ENCODE assay signal across 1 cellular context in the genomic region with DNA sequence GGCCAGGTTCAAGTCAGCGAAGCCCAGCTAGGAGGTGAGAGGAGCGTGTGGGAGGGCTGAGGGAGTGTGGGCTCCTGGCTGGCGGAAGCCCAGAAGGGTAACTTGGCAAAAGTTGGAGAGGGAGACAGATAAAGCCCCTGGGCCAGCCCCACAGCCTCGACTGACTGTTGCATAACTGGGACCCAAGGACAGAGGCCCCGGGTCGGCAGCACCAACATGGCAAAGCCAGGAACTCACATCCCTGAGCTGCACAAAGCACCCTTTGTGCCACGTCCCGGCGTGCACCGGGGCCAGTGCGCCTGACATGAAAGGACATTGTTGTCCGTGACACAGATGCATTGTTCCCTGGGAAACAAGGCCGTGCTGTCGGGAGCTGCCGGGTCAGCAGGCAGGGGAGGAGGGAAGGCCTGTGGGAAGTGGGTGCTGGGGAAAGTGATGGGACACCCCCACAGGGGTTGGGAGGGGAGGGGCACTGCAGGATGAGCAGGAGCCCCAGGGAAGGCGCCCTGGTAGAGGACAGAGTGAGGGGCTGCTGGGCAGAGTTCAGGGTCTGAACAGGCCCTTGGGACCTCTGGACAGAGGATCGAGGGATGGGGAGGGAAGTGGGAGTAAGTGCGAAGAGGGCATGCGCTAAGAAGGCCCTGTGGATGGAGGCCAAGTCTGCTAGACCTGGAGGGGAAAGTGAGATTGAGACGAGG.
TF ChIP-seq lines count a peak whose summit lies in the region.

No MANE protein-coding gene starts in this region.

TF ChIP-seq in HepG2, 621 proteins besides CTCF, POLR2A, EP300 and RAD21 (continued from another document and continues in another):
- TF ChIP-seq KAT7 (CRISPR knock-in tag; IDR thresholded peaks at IDR 0.05; ENCODE audit: borderline replicate concordance) (no peak), JUND (CRISPR knock-in tag; IDR thresholded peaks at IDR 0.05) (peak; percentile 64), NFKB2 (CRISPR knock-in tag; IDR thresholded peaks at IDR 0.05; ENCODE audit: borderline replicate concordance) (peak; percentile 85; the same call in 1 of the 2 replicates), ZNF232 (CRISPR knock-in tag; IDR thresholded peaks at IDR 0.05; ENCODE audit: borderline replicate concordance) (peak; percentile 58; the same call in 1 of the 2 replicates), ZKSCAN1 (IDR thresholded peaks at IDR 0.05; ENCODE audit: low read length) (no peak), ZBTB3 (CRISPR knock-in tag; IDR thresholded peaks at IDR 0.05; ENCODE audit: borderline replicate concordance, low read depth) (peak; percentile 92), TOPORS (CRISPR knock-in tag; IDR thresholded peaks at IDR 0.05) (no peak), ZNF761 (CRISPR knock-in tag; conservative IDR thresholded peaks at IDR 0.05) (peak; percentile 67), MTF2 (CRISPR knock-in tag; IDR thresholded peaks at IDR 0.05; ENCODE audit: borderline replicate concordance) (no peak), ZNF746 (CRISPR knock-in tag; IDR thresholded peaks at IDR 0.05) (peak; percentile 97), CHD4 (IDR thresholded peaks at IDR 0.05; ENCODE audit: borderline replicate concordance, low read length) (no peak), SRY (CRISPR knock-in tag; IDR thresholded peaks at IDR 0.05) (peak; percentile 89; the same call in 1 of the 2 replicates), PHF5A (CRISPR knock-in tag; IDR thresholded peaks at IDR 0.05; ENCODE audit: low read depth, unreplicated experiment) (peak; percentile 88), ZNF598 (CRISPR knock-in tag; IDR thresholded peaks at IDR 0.05; ENCODE audit: borderline replicate concordance) (peak; percentile 73; the same call in 1 of the 2 replicates), ZNF446 (CRISPR knock-in tag; IDR thresholded peaks at IDR 0.05) (no peak), REL (CRISPR knock-in tag; conservative IDR thresholded peaks at IDR 0.05) (peak; percentile 58; the same call in 1 of the 2 replicates), ZBTB7A (CRISPR knock-in tag; IDR thresholded peaks at IDR 0.05) (peak; percentile 92), ZNF619 (CRISPR knock-in tag; IDR thresholded peaks at IDR 0.05) (0 out of 2 replicates have a peak, but pooled peaks have one; percentile 75), ZNF543 (CRISPR knock-in tag; IDR thresholded peaks at IDR 0.05) (peak; percentile 73), ZFP82 (CRISPR knock-in tag; IDR thresholded peaks at IDR 0.05; ENCODE audit: borderline replicate concordance) (no peak), TCF7L2 (IDR thresholded peaks at IDR 0.05; ENCODE audit: low read depth, low read length) (peak; percentile 37; the same call in 1 of the 2 replicates), STAG1 (CRISPR knock-in tag; IDR thresholded peaks at IDR 0.05) (0 out of 2 replicates have a peak, but pooled peaks have one; percentile 7), ZNF792 (CRISPR knock-in tag; IDR thresholded peaks at IDR 0.05) (peak; percentile 68; the same call in 1 of the 2 replicates), POLR2G (IDR thresholded peaks at IDR 0.05; ENCODE audit: low read depth, low read length) (peak; percentile 88), ZFP90 (CRISPR knock-in tag; IDR thresholded peaks at IDR 0.05; ENCODE audit: borderline replicate concordance) (peak; percentile 75; the same call in 1 of the 2 replicates), ZNF256 (CRISPR knock-in tag; conservative IDR thresholded peaks at IDR 0.05) (0 out of 2 replicates have a peak, but pooled peaks have one; percentile 42), PLRG1 (conservative IDR thresholded peaks at IDR 0.05) (no peak), ZNF382 (CRISPR knock-in tag; IDR thresholded peaks at IDR 0.05; ENCODE audit: borderline replicate concordance) (no peak), TBX2 (CRISPR knock-in tag; IDR thresholded peaks at IDR 0.05; ENCODE audit: borderline replicate concordance) (peak; percentile 99), NFATC3 (CRISPR knock-in tag; IDR thresholded peaks at IDR 0.05) (no peak), REPIN1 (CRISPR knock-in tag; IDR thresholded peaks at IDR 0.05; ENCODE audit: borderline replicate concordance, low read depth) (peak; percentile 84; the same call in 1 of the 2 replicates), AGO2 (optimal IDR thresholded peaks at IDR 0.05; ENCODE audit: low read depth, low read length) (peak; percentile 77), PCBP2 (optimal IDR thresholded peaks at IDR 0.05; ENCODE audit: low read depth, low read length, poor library complexity, severe bottlenecking) (no peak), SMAD1 (CRISPR knock-in tag; IDR thresholded peaks at IDR 0.05; ENCODE audit: borderline replicate concordance, low read depth) (no peak), ZMAT3 (CRISPR knock-in tag; conservative IDR thresholded peaks at IDR 0.05) (peak; percentile 75), ZNF274 (CRISPR knock-in tag; IDR thresholded peaks at IDR 0.05) (peak; percentile 53; the same call in 1 of the 2 replicates), ZNF367 (CRISPR knock-in tag; IDR thresholded peaks at IDR 0.05; ENCODE audit: borderline replicate concordance) (no peak; the same call in 1 of the 2 replicates), GABPB1 (CRISPR knock-in tag; IDR thresholded peaks at IDR 0.05) (peak; percentile 81), GABPA (IDR thresholded peaks at IDR 0.05; ENCODE audit: low read depth, low read length) (no peak), GABPA (CRISPR knock-in tag; IDR thresholded peaks at IDR 0.05; ENCODE audit: low read depth) (no peak), CBX2 (IDR thresholded peaks at IDR 0.05; ENCODE audit: low read depth, low read length) (no peak), CBX2 (CRISPR knock-in tag; IDR thresholded peaks at IDR 0.05; ENCODE audit: low read depth) (no peak), ZNF383 (CRISPR knock-in tag; IDR thresholded peaks at IDR 0.05; ENCODE audit: borderline replicate concordance) (no peak), HNRNPL (IDR thresholded peaks at IDR 0.05; ENCODE audit: low read depth, low read length) (peak; percentile 98), CHCHD3 (CRISPR knock-in tag; IDR thresholded peaks at IDR 0.05) (no peak; the same call in 1 of the 2 replicates)
- TF ChIP-seq, protein P1, sequence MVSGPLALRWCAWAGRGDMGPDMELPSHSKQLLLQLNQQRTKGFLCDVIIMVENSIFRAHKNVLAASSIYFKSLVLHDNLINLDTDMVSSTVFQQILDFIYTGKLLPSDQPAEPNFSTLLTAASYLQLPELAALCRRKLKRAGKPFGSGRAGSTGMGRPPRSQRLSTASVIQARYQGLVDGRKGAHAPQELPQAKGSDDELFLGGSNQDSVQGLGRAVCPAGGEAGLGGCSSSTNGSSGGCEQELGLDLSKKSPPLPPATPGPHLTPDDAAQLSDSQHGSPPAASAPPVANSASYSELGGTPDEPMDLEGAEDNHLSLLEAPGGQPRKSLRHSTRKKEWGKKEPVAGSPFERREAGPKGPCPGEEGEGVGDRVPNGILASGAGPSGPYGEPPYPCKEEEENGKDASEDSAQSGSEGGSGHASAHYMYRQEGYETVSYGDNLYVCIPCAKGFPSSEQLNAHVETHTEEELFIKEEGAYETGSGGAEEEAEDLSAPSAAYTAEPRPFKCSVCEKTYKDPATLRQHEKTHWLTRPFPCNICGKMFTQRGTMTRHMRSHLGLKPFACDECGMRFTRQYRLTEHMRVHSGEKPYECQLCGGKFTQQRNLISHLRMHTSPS (CRISPR knock-in tag; IDR thresholded peaks at IDR 0.05; ENCODE audit: low read depth), result peak; percentile 97
- TF ChIP-seq, protein P2, sequence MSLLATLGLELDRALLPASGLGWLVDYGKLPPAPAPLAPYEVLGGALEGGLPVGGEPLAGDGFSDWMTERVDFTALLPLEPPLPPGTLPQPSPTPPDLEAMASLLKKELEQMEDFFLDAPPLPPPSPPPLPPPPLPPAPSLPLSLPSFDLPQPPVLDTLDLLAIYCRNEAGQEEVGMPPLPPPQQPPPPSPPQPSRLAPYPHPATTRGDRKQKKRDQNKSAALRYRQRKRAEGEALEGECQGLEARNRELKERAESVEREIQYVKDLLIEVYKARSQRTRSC (CRISPR knock-in tag; IDR thresholded peaks at IDR 0.05; ENCODE audit: low read depth), result no peak
- TF ChIP-seq, protein P3, sequence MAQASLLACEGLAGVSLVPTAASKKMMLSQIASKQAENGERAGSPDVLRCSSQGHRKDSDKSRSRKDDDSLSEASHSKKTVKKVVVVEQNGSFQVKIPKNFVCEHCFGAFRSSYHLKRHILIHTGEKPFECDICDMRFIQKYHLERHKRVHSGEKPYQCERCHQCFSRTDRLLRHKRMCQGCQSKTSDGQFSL (CRISPR knock-in tag; IDR thresholded peaks at IDR 0.05), result peak; percentile 83; the same call in 1 of the 2 replicates
- TF ChIP-seq, protein P4, sequence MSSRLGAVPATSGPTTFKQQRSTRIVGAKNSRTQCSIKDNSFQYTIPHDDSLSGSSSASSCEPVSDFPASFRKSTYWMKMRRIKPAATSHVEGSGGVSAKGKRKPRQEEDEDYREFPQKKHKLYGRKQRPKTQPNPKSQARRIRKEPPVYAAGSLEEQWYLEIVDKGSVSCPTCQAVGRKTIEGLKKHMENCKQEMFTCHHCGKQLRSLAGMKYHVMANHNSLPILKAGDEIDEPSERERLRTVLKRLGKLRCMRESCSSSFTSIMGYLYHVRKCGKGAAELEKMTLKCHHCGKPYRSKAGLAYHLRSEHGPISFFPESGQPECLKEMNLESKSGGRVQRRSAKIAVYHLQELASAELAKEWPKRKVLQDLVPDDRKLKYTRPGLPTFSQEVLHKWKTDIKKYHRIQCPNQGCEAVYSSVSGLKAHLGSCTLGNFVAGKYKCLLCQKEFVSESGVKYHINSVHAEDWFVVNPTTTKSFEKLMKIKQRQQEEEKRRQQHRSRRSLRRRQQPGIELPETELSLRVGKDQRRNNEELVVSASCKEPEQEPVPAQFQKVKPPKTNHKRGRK (CRISPR knock-in tag; IDR thresholded peaks at IDR 0.05), result no peak
- TF ChIP-seq, protein P5, sequence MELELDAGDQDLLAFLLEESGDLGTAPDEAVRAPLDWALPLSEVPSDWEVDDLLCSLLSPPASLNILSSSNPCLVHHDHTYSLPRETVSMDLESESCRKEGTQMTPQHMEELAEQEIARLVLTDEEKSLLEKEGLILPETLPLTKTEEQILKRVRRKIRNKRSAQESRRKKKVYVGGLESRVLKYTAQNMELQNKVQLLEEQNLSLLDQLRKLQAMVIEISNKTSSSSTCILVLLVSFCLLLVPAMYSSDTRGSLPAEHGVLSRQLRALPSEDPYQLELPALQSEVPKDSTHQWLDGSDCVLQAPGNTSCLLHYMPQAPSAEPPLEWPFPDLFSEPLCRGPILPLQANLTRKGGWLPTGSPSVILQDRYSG (CRISPR knock-in tag; IDR thresholded peaks at IDR 0.05), result no peak
- TF ChIP-seq, protein P6, sequence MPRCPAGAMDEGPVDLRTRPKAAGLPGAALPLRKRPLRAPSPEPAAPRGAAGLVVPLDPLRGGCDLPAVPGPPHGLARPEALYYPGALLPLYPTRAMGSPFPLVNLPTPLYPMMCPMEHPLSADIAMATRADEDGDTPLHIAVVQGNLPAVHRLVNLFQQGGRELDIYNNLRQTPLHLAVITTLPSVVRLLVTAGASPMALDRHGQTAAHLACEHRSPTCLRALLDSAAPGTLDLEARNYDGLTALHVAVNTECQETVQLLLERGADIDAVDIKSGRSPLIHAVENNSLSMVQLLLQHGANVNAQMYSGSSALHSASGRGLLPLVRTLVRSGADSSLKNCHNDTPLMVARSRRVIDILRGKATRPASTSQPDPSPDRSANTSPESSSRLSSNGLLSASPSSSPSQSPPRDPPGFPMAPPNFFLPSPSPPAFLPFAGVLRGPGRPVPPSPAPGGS (CRISPR knock-in tag; IDR thresholded peaks at IDR 0.05), result peak; percentile 89; the same call in 1 of the 2 replicates
- TF ChIP-seq, protein P7, sequence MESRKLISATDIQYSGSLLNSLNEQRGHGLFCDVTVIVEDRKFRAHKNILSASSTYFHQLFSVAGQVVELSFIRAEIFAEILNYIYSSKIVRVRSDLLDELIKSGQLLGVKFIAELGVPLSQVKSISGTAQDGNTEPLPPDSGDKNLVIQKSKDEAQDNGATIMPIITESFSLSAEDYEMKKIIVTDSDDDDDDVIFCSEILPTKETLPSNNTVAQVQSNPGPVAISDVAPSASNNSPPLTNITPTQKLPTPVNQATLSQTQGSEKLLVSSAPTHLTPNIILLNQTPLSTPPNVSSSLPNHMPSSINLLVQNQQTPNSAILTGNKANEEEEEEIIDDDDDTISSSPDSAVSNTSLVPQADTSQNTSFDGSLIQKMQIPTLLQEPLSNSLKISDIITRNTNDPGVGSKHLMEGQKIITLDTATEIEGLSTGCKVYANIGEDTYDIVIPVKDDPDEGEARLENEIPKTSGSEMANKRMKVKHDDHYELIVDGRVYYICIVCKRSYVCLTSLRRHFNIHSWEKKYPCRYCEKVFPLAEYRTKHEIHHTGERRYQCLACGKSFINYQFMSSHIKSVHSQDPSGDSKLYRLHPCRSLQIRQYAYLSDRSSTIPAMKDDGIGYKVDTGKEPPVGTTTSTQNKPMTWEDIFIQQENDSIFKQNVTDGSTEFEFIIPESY (CRISPR knock-in tag; IDR thresholded peaks at IDR 0.05), result peak; percentile 55
- TF ChIP-seq, protein P8, sequence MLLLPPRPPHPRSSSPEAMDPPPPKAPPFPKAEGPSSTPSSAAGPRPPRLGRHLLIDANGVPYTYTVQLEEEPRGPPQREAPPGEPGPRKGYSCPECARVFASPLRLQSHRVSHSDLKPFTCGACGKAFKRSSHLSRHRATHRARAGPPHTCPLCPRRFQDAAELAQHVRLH (CRISPR knock-in tag; IDR thresholded peaks at IDR 0.05; ENCODE audit: borderline replicate concordance, low read depth), result peak; percentile 99; the same call in 1 of the 2 replicates
- TF ChIP-seq, protein P9, sequence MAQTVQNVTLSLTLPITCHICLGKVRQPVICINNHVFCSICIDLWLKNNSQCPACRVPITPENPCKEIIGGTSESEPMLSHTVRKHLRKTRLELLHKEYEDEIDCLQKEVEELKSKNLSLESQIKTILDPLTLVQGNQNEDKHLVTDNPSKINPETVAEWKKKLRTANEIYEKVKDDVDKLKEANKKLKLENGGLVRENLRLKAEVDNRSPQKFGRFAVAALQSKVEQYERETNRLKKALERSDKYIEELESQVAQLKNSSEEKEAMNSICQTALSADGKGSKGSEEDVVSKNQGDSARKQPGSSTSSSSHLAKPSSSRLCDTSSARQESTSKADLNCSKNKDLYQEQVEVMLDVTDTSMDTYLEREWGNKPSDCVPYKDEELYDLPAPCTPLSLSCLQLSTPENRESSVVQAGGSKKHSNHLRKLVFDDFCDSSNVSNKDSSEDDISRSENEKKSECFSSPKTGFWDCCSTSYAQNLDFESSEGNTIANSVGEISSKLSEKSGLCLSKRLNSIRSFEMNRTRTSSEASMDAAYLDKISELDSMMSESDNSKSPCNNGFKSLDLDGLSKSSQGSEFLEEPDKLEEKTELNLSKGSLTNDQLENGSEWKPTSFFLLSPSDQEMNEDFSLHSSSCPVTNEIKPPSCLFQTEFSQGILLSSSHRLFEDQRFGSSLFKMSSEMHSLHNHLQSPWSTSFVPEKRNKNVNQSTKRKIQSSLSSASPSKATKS (CRISPR knock-in tag; IDR thresholded peaks at IDR 0.05), result no peak
- TF ChIP-seq, protein P10, sequence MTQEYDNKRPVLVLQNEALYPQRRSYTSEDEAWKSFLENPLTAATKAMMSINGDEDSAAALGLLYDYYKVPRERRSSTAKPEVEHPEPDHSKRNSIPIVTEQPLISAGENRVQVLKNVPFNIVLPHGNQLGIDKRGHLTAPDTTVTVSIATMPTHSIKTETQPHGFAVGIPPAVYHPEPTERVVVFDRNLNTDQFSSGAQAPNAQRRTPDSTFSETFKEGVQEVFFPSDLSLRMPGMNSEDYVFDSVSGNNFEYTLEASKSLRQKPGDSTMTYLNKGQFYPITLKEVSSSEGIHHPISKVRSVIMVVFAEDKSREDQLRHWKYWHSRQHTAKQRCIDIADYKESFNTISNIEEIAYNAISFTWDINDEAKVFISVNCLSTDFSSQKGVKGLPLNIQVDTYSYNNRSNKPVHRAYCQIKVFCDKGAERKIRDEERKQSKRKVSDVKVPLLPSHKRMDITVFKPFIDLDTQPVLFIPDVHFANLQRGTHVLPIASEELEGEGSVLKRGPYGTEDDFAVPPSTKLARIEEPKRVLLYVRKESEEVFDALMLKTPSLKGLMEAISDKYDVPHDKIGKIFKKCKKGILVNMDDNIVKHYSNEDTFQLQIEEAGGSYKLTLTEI (CRISPR knock-in tag; conservative IDR thresholded peaks at IDR 0.05), result no peak
